13 cellular contexts compared by ENCODE assay signal in the genomic region with DNA sequence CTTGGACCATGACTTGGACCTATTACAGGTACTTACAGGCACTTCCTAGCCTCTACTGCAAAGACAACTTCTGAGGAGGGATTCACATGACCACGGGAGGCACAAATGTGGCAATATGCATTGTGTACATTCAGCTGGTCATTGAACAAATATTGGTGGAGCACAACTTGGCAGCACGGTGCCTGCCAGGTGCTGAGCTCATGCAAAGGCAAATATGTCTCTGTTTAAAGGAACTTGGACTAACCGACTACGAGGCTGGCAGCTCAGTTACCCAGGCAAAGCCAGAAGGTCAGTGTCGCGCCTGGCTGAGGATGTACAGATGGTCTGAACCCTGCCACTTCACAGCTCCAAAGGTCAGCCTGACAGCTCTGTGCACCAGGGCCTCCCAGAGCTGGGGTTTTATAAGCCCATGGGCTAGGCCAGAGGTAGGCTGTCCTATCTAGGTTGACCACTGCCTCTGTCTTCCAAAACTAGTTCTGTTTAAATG. TPM values are rescaled to one million over a fixed set of nuclear protein-coding genes. Genes with fewer than 3 reads are reported as not detected.
DNase-seq lines count a peak whose midpoint lies in the region; ATAC-seq, FAIRE-seq and TF ChIP-seq lines count a peak whose summit lies in the region.
"Had no signal": no experiment of that assay in that cellular context is flagged by ENCODE, and none has a peak within 500 bp of the region (broad histone marks: within the 10 kb centered on the region; RNA-seq: fewer than 3 reads in every experiment).

No MANE protein-coding gene starts in this region.

- TF ChIP-seq CTCF in lower lobe of right lung (IDR thresholded peaks at IDR 0.05) (no peak), gastroesophageal sphincter (IDR thresholded peaks at IDR 0.05) (no peak)

- H3K4me1 Mint-ChIP-seq in effector memory CD8-positive, alpha-beta T cell (ENCODE audit: low read depth in 2 of 2): peaks cover 44 to 69% of the 10 kb centered on the region in 2 donors
- peaks cover 65% of the 10 kb centered on the region for H3K4me1 Mint-ChIP-seq in T-helper 17 cell

- peaks cover 23 to 49% (median 34%) of the 10 kb centered on the region in 11 experiments; a peak in 19 of 22 replicates for H4K20me1 ChIP-seq in BLaER1 treated with 17β-estradiol and CSF1 and Interleukin-3, amounts not matched to agents 10 nM and 100 nM

- no peak overlapping the region for H3K9ac ChIP-seq in BLaER1 treated with 17β-estradiol and CSF1 and Interleukin-3, amounts not matched to agents 10 nM and 100 nM

- H3K36me3 Mint-ChIP-seq in effector memory CD8-positive, alpha-beta T cell (ENCODE audit: insufficient read depth): peaks cover 3% of the 10 kb centered on the region
- peaks cover 2% of the 10 kb centered on the region for H3K36me3 Mint-ChIP-seq in T-helper 17 cell (ENCODE audit: low read depth)

- intact Hi-C loops in lower lobe of right lung (cut with DNase I): no loop called here

- DNase-seq in RCC 7860 (ENCODE audit: low spot score): peak; percentile 68
- DNase-seq in lower lobe of right lung: peak; percentile 48
- DNase-seq in stimulated activated CD4-positive, alpha-beta T cell treated with anti-CD3 and anti-CD28 coated beads, Interleukin-15, amount 100 ng/mL, for 24 hours: no peak
- no peak for DNase-seq in effector memory CD8-positive, alpha-beta T cell
- DNase-seq in T-helper 17 cell: no peak
- DNase-seq: foreskin melanocyte, left cardiac atrium, NCI-H1930, RPMI8226, WERI-Rb-1 had no signal

- no peak overlapping the region for H3K27ac ChIP-seq in BLaER1 treated with 17β-estradiol and CSF1 and Interleukin-3, amounts not matched to agents 10 nM and 100 nM
- H3K27ac ChIP-seq in lower lobe of right lung (peak overlapping the region; percentile 2), gastroesophageal sphincter (no peak overlapping the region)
- H3K27ac ChIP-seq: WERI-Rb-1 had no signal

- H3K4me1 ChIP-seq in BLaER1 treated with 17β-estradiol and CSF1 and Interleukin-3, amounts not matched to agents 10 nM and 100 nM: peaks cover 47 to 56% (median 53%) of the 10 kb centered on the region in 10 experiments
- peaks cover 47% of the 10 kb centered on the region for H3K4me1 ChIP-seq in lower lobe of right lung
- H3K4me1 ChIP-seq in gastroesophageal sphincter: peaks cover 0 to 54% (median 3%) of the 10 kb centered on the region in 3 donors

- H3K27ac Mint-ChIP-seq in effector memory CD8-positive, alpha-beta T cell: peak overlapping the region in 1 of 2 donors; percentile 62
- no peak overlapping the region for H3K27ac Mint-ChIP-seq in T-helper 17 cell

- H3K27me3 ChIP-seq in BLaER1 treated with 17β-estradiol and CSF1 and Interleukin-3, amounts not matched to agents 10 nM and 100 nM: no peaks in the 10 kb centered on the region
- H3K27me3 ChIP-seq in lower lobe of right lung (ENCODE audit: low read depth) (no peaks in the 10 kb centered on the region), gastroesophageal sphincter (no peaks in the 10 kb centered on the region)

- no peak overlapping the region for H3K4me3 Mint-ChIP-seq in effector memory CD8-positive, alpha-beta T cell
- H3K4me3 Mint-ChIP-seq in T-helper 17 cell: no peak overlapping the region

- H3K4me3 ChIP-seq in BLaER1 treated with 17β-estradiol and CSF1 and Interleukin-3, amounts not matched to agents 10 nM and 100 nM: no peak overlapping the region
- H3K4me3 ChIP-seq in lower lobe of right lung (no peak overlapping the region), gastroesophageal sphincter (no peak overlapping the region)

- no peak for TF ChIP-seq POLR2A in gastroesophageal sphincter (IDR thresholded peaks at IDR 0.05)

- 76 to 88% methylated on average over 1 to 4 of the region's 6 CpGs for WGBS in gastroesophageal sphincter (ENCODE audit: low coverage in 1 of 2), 2 donors

- H3K36me3 ChIP-seq in BLaER1 treated with 17β-estradiol and CSF1 and Interleukin-3, amounts not matched to agents 10 nM and 100 nM: 0 out of 22 replicates have a peak, but pooled peaks cover 0 to 5% (median 0%) of the 10 kb centered on the region in 11 experiments
- H3K36me3 ChIP-seq in lower lobe of right lung: no peaks in the 10 kb centered on the region
- H3K36me3 ChIP-seq in gastroesophageal sphincter: no peaks in the 10 kb centered on the region
- H3K36me3 ChIP-seq: WERI-Rb-1 had no signal

- H3K27me3 Mint-ChIP-seq in effector memory CD8-positive, alpha-beta T cell: no peaks in the 10 kb centered on the region
- no peaks in the 10 kb centered on the region for H3K27me3 Mint-ChIP-seq in T-helper 17 cell

- ATAC-seq in HG02759 (IDR thresholded peaks at IDR 0.05; ENCODE audit: unreplicated experiment) (peak; percentile 55), lower lobe of right lung (peak; percentile 19 to 34), gastroesophageal sphincter (no peak), T-helper 17 cell (no peak)
- ATAC-seq in effector memory CD8-positive, alpha-beta T cell (replicated peaks): no peak

- peak; percentile 83 for FAIRE-seq in RCC 7860 (lab: Jason Lieb, UNC)

- TF ChIP-seq EP300 in gastroesophageal sphincter (IDR thresholded peaks at IDR 0.05): no peak

- no peaks in the 10 kb centered on the region for H3K9me3 ChIP-seq in BLaER1 treated with 17β-estradiol and CSF1 and Interleukin-3, amounts not matched to agents 10 nM and 100 nM (replicated peaks in 1 of 11)
- H3K9me3 ChIP-seq in lower lobe of right lung: no peaks in the 10 kb centered on the region
- H3K9me3 ChIP-seq in gastroesophageal sphincter: no peaks in the 10 kb centered on the region
- H3K9me3 ChIP-seq in T-helper 17 cell (ENCODE audit: control insufficient read depth, low read length, poor library complexity, severe bottlenecking): no peaks in the 10 kb centered on the region

- peak overlapping the region; percentile 35 to 97 (median 57); a peak in 19 of 22 replicates for H3K4me2 ChIP-seq in BLaER1 treated with 17β-estradiol and CSF1 and Interleukin-3, amounts not matched to agents 10 nM and 100 nM

- no peaks in the 10 kb centered on the region for H3K9me3 Mint-ChIP-seq in effector memory CD8-positive, alpha-beta T cell

RNA-seq across cellular contexts. Expression of gene DENND11, which starts 6.1 kb away (rescaled TPM):
- total RNA-seq in lower lobe of right lung (34.1 TPM), gastroesophageal sphincter (10 to 100 TPM; 17.1 to 21.9 (median 19.9) TPM), T-helper 17 cell (10 to 100 TPM; 34.1 to 37.6 TPM)

RNA-seq across cellular contexts. Expression of gene WEE2, which starts 12.3 kb away (rescaled TPM):
- total RNA-seq in lower lobe of right lung (not detected), gastroesophageal sphincter (not detected), T-helper 17 cell (not detected)
- total RNA-seq: left cardiac atrium had no signal

RNA-seq across cellular contexts. Expression of gene SSBP1, which starts 42.3 kb away (rescaled TPM):
- total RNA-seq in lower lobe of right lung (65.2 TPM), gastroesophageal sphincter (100 to 1,000 TPM; 125 to 138 (median 131) TPM), T-helper 17 cell (10 to 100 TPM; 81.3 to 91.3 TPM)

Comparison
In these comparisons a context has a peak if more than half of its experiments do, and no peak if none do; other contexts are left out.
1. ATAC-seq: peak in HG02759 (single experiment) and lower lobe of right lung (2 of 2); none in effector memory CD8-positive, alpha-beta T cell (single experiment), gastroesophageal sphincter (single experiment) and T-helper 17 cell (single experiment).
2. DNase-seq: peak in RCC 7860 (single experiment) and lower lobe of right lung (single experiment); none in stimulated activated CD4-positive, alpha-beta T cell treated with anti-CD3 and anti-CD28 coated beads, Interleukin-15, amount 100 ng/mL, for 24 hours (single experiment), effector memory CD8-positive, alpha-beta T cell (0 of 3) and T-helper 17 cell (0 of 3).